In the genomic region with DNA sequence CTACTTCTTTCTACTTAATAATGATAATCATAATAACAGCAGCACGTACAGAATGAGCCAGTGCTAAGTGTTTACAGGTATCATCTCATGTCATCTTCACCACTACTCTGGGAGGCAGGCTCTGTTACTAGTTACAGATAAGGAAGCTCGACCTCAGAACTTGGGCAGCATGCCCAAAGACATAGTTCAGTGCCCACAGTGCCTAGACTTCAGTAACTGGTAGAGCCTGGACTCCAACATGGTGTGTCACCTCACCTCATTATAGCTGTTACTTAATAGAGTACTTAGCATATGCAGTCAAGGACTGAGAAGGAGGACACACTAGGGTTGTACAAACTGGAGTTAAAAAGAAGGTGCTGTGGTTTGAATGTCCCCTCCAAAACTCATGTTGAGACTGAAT, we compare ENCODE assay signal across 25 cellular contexts. TPM values are rescaled to one million over a fixed set of nuclear protein-coding genes. Genes with fewer than 3 reads are reported as not detected.
"Had no signal": no experiment of that assay in that cellular context is flagged by ENCODE, and none has a peak within 500 bp of the region (broad histone marks: within the 10 kb centered on the region; RNA-seq: fewer than 3 reads in every experiment).

No MANE protein-coding gene starts in this region.

- H3K4me1 ChIP-seq: gastroesophageal sphincter, parathyroid adenoma, prostate gland, right lobe of liver, suprapubic skin, thyroid gland, upper lobe of left lung, vagina had no signal

- H3K4me3 ChIP-seq: dorsolateral prefrontal cortex, esophagus muscularis mucosa, gastroesophageal sphincter, prostate gland, right lobe of liver, suprapubic skin, thyroid gland, upper lobe of left lung, vagina had no signal

- DNase-seq: cortex of kidney; dorsolateral prefrontal cortex; effector memory CD4-positive, alpha-beta T cell; foreskin fibroblast; immature natural killer cell; mesendoderm; naive thymus-derived CD4-positive, alpha-beta T cell; nephron progenitor cell; retina; right lobe of liver; stimulated activated CD4-positive, alpha-beta T cell treated with anti-CD3 and anti-CD28 coated beads, Interleukin-4, amount 100 ng/mL, for 1 hour; stimulated activated CD8-positive, alpha-beta memory T cell treated with anti-CD3 and anti-CD28 coated beads, Interleukin-4, amount 100 ng/mL, for 48 hours; stimulated activated naive CD8-positive, alpha-beta T cell treated with anti-CD3 and anti-CD28 coated beads, Interleukin-15, Interleukin-2, amounts not matched to agents 100 U/mL and 50 U/mL, for 24 hours; thyroid gland; upper lobe of left lung had no signal

- H3K27ac ChIP-seq: dorsolateral prefrontal cortex, esophagus muscularis mucosa, gastroesophageal sphincter, parathyroid adenoma, prostate gland, right lobe of liver, suprapubic skin, thyroid gland, upper lobe of left lung, vagina had no signal

- H3K36me3 ChIP-seq: esophagus muscularis mucosa, gastroesophageal sphincter, prostate gland, right lobe of liver, suprapubic skin, thyroid gland, upper lobe of left lung, vagina had no signal

- ATAC-seq: gastroesophageal sphincter; naive thymus-derived CD4-positive, alpha-beta T cell; right lobe of liver; stimulated activated effector memory CD8-positive, alpha-beta T cell treated with anti-CD3 and anti-CD28 coated beads, Interleukin-12 subunit alpha, Interleukin-12 subunit beta, amount 100 ng/mL, for 72 hours; stimulated activated naive CD8-positive, alpha-beta T cell treated with anti-CD3 and anti-CD28 coated beads, Interleukin-15, Interleukin-2, amounts not matched to agents 100 U/mL and 50 U/mL, for 24 hours had no signal

- H3K9me3 ChIP-seq: esophagus muscularis mucosa, gastroesophageal sphincter, prostate gland, right lobe of liver, suprapubic skin, thyroid gland, upper lobe of left lung, vagina had no signal

- H3K27me3 ChIP-seq: esophagus muscularis mucosa, gastroesophageal sphincter, thyroid gland, upper lobe of left lung, vagina had no signal

RNA-seq across cellular contexts. Expression of a gene that starts 7.6 kb away (rescaled TPM):
- total RNA-seq: liver; lung microvascular endothelial cell; naive thymus-derived CD4-positive, alpha-beta T cell; prostate gland; right lobe of liver; suprapubic skin; thyroid gland; vagina had no signal
- polyA plus RNA-seq: immature natural killer cell; keratinocyte; liver; naive thymus-derived CD4-positive, alpha-beta T cell had no signal
